In genomic region chr20:1392693-1393506, GRCh38 we compare ENCODE assay signal across 1 cellular context.
TF ChIP-seq lines count a peak whose summit lies in the region.

FKBP1A (minus strand) TSS chr20:1393054; CDS start chr20:1392998, 56 bp downstream.

TF ChIP-seq in HepG2, 621 proteins besides CTCF, POLR2A, EP300 and RAD21 (continued from another document and continues in another):
- TF ChIP-seq, protein P1, sequence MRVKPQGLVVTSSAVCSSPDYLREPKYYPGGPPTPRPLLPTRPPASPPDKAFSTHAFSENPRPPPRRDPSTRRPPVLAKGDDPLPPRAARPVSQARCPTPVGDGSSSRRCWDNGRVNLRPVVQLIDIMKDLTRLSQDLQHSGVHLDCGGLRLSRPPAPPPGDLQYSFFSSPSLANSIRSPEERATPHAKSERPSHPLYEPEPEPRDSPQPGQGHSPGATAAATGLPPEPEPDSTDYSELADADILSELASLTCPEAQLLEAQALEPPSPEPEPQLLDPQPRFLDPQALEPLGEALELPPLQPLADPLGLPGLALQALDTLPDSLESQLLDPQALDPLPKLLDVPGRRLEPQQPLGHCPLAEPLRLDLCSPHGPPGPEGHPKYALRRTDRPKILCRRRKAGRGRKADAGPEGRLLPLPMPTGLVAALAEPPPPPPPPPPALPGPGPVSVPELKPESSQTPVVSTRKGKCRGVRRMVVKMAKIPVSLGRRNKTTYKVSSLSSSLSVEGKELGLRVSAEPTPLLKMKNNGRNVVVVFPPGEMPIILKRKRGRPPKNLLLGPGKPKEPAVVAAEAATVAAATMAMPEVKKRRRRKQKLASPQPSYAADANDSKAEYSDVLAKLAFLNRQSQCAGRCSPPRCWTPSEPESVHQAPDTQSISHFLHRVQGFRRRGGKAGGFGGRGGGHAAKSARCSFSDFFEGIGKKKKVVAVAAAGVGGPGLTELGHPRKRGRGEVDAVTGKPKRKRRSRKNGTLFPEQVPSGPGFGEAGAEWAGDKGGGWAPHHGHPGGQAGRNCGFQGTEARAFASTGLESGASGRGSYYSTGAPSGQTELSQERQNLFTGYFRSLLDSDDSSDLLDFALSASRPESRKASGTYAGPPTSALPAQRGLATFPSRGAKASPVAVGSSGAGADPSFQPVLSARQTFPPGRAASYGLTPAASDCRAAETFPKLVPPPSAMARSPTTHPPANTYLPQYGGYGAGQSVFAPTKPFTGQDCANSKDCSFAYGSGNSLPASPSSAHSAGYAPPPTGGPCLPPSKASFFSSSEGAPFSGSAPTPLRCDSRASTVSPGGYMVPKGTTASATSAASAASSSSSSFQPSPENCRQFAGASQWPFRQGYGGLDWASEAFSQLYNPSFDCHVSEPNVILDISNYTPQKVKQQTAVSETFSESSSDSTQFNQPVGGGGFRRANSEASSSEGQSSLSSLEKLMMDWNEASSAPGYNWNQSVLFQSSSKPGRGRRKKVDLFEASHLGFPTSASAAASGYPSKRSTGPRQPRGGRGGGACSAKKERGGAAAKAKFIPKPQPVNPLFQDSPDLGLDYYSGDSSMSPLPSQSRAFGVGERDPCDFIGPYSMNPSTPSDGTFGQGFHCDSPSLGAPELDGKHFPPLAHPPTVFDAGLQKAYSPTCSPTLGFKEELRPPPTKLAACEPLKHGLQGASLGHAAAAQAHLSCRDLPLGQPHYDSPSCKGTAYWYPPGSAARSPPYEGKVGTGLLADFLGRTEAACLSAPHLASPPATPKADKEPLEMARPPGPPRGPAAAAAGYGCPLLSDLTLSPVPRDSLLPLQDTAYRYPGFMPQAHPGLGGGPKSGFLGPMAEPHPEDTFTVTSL (CRISPR knock-in tag; IDR thresholded peaks at IDR 0.05; ENCODE audit: borderline replicate concordance), result peak; percentile 20; the same call in 1 of the 2 replicates
- TF ChIP-seq, protein P2, sequence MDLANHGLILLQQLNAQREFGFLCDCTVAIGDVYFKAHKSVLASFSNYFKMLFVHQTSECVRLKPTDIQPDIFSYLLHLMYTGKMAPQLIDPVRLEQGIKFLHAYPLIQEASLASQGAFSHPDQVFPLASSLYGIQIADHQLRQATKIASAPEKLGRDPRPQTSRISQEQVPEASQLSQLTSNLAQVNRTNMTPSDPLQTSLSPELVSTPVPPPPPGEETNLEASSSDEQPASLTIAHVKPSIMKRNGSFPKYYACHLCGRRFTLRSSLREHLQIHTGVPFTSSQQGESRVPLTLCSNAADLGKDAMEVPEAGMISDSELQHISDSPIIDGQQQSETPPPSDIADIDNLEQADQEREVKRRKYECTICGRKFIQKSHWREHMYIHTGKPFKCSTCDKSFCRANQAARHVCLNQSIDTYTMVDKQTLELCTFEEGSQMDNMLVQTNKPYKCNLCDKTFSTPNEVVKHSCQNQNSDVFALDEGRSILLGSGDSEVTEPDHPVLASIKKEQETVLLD (CRISPR knock-in tag; IDR thresholded peaks at IDR 0.05; ENCODE audit: low read depth), result no peak
- TF ChIP-seq CCDC6 (CRISPR knock-in tag; IDR thresholded peaks at IDR 0.05) (peak; percentile 87; the same call in 1 of the 2 replicates), ZKSCAN8 (CRISPR knock-in tag; IDR thresholded peaks at IDR 0.05; ENCODE audit: borderline replicate concordance) (peak; percentile 30; the same call in 1 of the 2 replicates), XBP1 (CRISPR knock-in tag; IDR thresholded peaks at IDR 0.05) (no peak), ZFP36 (IDR thresholded peaks at IDR 0.05; ENCODE audit: borderline replicate concordance, low read depth, low read length, partially characterized antibody) (no peak), ZNF430 (CRISPR knock-in tag; IDR thresholded peaks at IDR 0.05) (peak; percentile 75; the same call in 1 of the 2 replicates), ZNF274 (CRISPR knock-in tag; IDR thresholded peaks at IDR 0.05) (no peak; the same call in 1 of the 2 replicates), ZSCAN22 (CRISPR knock-in tag; IDR thresholded peaks at IDR 0.05) (0 out of 2 replicates have a peak, but pooled peaks have one; percentile 43), HINFP (CRISPR knock-in tag; IDR thresholded peaks at IDR 0.05; ENCODE audit: low read depth) (peak; percentile 92), BCLAF1 (IDR thresholded peaks at IDR 0.05) (no peak), ZNF468 (CRISPR knock-in tag; IDR thresholded peaks at IDR 0.05) (no peak), ZBTB44 (CRISPR knock-in tag; IDR thresholded peaks at IDR 0.05) (no peak), ISL2 (CRISPR knock-in tag; IDR thresholded peaks at IDR 0.05) (peak; percentile 53), BORCS8-MEF2B (CRISPR knock-in tag; IDR thresholded peaks at IDR 0.05) (peak; percentile 63; the same call in 1 of the 2 replicates), POLR2AphosphoS2 (IDR thresholded peaks at IDR 0.05; ENCODE audit: low read depth, low read length) (no peak), PHF8 (CRISPR knock-in tag; IDR thresholded peaks at IDR 0.05) (peak; percentile 96), ZNF282 (IDR thresholded peaks at IDR 0.05; ENCODE audit: partially characterized antibody) (no peak), ZNF746 (CRISPR knock-in tag; IDR thresholded peaks at IDR 0.05) (no peak), ETV6 (CRISPR knock-in tag; conservative IDR thresholded peaks at IDR 0.05) (peak; percentile 89), EED (CRISPR knock-in tag; IDR thresholded peaks at IDR 0.05) (no peak), GTF3A (CRISPR knock-in tag; conservative IDR thresholded peaks at IDR 0.05) (0 out of 2 replicates have a peak, but pooled peaks have one; percentile 57), ZNF263 (CRISPR knock-in tag; IDR thresholded peaks at IDR 0.05) (no peak), ZNF224 (CRISPR knock-in tag; IDR thresholded peaks at IDR 0.05) (no peak), TP53 (CRISPR knock-in tag; conservative IDR thresholded peaks at IDR 0.05) (no peak), BATF2 (CRISPR knock-in tag; IDR thresholded peaks at IDR 0.05) (no peak), HMGA1 (CRISPR knock-in tag; conservative IDR thresholded peaks at IDR 0.05) (no peak), PLSCR1 (CRISPR knock-in tag; IDR thresholded peaks at IDR 0.05; ENCODE audit: borderline replicate concordance) (no peak), ATF7 (IDR thresholded peaks at IDR 0.05) (no peak), ATF7 (CRISPR knock-in tag; IDR thresholded peaks at IDR 0.05) (peak; percentile 34; the same call in 1 of the 2 replicates), CBX1 (IDR thresholded peaks at IDR 0.05; ENCODE audit: low read depth) (peak; percentile 93), KLF6 (CRISPR knock-in tag; IDR thresholded peaks at IDR 0.05) (peak; percentile 94; the same call in 1 of the 2 replicates), ZNF350 (CRISPR knock-in tag; IDR thresholded peaks at IDR 0.05; ENCODE audit: borderline replicate concordance, low read depth) (peak; percentile 73), ERF (CRISPR knock-in tag; IDR thresholded peaks at IDR 0.05) (peak; percentile 98)
- TF ChIP-seq, protein P3, sequence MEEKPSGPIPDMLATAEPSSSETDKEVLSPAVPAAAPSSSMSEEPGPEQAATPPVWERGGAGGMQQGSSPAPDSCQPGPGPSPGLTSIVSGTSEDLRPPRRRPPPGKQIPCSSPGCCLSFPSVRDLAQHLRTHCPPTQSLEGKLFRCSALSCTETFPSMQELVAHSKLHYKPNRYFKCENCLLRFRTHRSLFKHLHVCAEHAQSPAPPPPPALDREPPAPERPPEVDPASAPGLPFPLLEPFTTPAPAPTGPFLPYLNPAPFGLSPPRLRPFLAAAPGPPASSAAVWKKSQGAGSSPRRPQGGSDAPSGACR (CRISPR knock-in tag; IDR thresholded peaks at IDR 0.05), result peak; percentile 74; the same call in 1 of the 2 replicates
- TF ChIP-seq, protein P4, sequence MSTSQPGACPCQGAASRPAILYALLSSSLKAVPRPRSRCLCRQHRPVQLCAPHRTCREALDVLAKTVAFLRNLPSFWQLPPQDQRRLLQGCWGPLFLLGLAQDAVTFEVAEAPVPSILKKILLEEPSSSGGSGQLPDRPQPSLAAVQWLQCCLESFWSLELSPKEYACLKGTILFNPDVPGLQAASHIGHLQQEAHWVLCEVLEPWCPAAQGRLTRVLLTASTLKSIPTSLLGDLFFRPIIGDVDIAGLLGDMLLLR (CRISPR knock-in tag; IDR thresholded peaks at IDR 0.05), result peak; percentile 42; the same call in 1 of the 2 replicates
- TF ChIP-seq, protein P5, sequence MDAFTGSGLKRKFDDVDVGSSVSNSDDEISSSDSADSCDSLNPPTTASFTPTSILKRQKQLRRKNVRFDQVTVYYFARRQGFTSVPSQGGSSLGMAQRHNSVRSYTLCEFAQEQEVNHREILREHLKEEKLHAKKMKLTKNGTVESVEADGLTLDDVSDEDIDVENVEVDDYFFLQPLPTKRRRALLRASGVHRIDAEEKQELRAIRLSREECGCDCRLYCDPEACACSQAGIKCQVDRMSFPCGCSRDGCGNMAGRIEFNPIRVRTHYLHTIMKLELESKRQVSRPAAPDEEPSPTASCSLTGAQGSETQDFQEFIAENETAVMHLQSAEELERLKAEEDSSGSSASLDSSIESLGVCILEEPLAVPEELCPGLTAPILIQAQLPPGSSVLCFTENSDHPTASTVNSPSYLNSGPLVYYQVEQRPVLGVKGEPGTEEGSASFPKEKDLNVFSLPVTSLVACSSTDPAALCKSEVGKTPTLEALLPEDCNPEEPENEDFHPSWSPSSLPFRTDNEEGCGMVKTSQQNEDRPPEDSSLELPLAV (CRISPR knock-in tag; conservative IDR thresholded peaks at IDR 0.05; ENCODE audit: low read depth), result no peak
- TF ChIP-seq, protein P6, sequence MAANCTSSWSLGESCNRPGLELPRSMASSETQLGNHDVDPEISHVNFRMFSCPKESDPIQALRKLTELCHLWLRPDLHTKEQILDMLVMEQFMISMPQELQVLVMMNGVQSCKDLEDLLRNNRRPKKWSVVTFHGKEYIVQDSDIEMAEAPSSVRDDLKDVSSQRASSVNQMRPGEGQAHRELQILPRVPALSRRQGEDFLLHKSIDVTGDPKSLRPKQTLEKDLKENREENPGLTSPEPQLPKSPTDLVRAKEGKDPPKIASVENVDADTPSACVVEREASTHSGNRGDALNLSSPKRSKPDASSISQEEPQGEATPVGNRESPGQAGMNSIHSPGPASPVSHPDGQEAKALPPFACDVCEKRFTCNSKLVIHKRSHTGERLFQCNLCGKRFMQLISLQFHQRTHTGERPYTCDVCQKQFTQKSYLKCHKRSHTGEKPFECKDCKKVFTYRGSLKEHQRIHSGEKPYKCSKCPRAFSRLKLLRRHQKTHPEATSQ (CRISPR knock-in tag; IDR thresholded peaks at IDR 0.05; ENCODE audit: borderline replicate concordance), result no peak
